1 cellular context compared by ENCODE assay signal in the genomic region with DNA sequence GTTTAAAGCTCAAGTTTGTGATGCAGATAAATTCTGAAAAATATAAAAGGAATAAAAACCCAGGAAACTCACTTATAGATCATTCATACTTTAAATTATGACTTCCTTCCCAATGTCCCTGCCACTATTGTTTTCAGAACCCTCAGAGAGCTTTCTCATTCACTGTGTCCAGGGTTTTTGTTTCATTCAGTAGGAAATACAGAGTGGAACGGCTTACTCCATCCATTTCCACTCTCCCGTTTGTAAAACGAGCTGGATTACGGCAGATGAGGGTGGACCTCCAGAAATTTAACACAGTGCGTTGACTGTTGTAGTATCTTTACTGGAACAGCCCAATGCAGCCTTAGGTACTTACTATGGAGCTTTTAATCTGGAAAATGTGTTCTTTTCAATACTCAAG.
TF ChIP-seq lines count a peak whose summit lies in the region.

No MANE protein-coding gene starts in this region.

TF ChIP-seq in K562, 482 proteins besides CTCF, POLR2A, EP300 and RAD21:
- TF ChIP-seq MYC (IDR thresholded peaks at IDR 0.05; ENCODE audit: low read depth, low read length) (no peak), MYC (CRISPR knock-in tag; IDR thresholded peaks at IDR 0.05; ENCODE audit: borderline replicate concordance, low read depth) (no peak), FOXP1 (CRISPR knock-in tag; IDR thresholded peaks at IDR 0.05) (no peak), PHF20 (IDR thresholded peaks at IDR 0.05; ENCODE audit: partially characterized antibody) (no peak), LARP7 (IDR thresholded peaks at IDR 0.05) (no peak), SREBF2 (CRISPR knock-in tag; IDR thresholded peaks at IDR 0.05) (no peak), ZNF318 (IDR thresholded peaks at IDR 0.05; ENCODE audit: borderline replicate concordance in 1 of 2, low read depth in 1 of 2) (no peak), POLR2B (IDR thresholded peaks at IDR 0.05; ENCODE audit: low read depth, partially characterized antibody) (no peak), TSHZ1 (CRISPR knock-in tag; IDR thresholded peaks at IDR 0.05) (no peak), ZBTB1 (CRISPR knock-in tag; IDR thresholded peaks at IDR 0.05; ENCODE audit: borderline replicate concordance, low read depth) (no peak), MAZ (CRISPR knock-in tag; conservative IDR thresholded peaks at IDR 0.05 in 1 of 2, IDR thresholded peaks at IDR 0.05 in 1 of 2) (no peak), MIER1 (IDR thresholded peaks at IDR 0.05; ENCODE audit: low read depth) (no peak), MTA2 (IDR thresholded peaks at IDR 0.05; ENCODE audit: low read depth) (no peak), GABPB2 (CRISPR knock-in tag; conservative IDR thresholded peaks at IDR 0.05) (no peak), RBM39 (optimal IDR thresholded peaks at IDR 0.05; ENCODE audit: low read depth, low read length) (no peak)
- TF ChIP-seq, protein P1, sequence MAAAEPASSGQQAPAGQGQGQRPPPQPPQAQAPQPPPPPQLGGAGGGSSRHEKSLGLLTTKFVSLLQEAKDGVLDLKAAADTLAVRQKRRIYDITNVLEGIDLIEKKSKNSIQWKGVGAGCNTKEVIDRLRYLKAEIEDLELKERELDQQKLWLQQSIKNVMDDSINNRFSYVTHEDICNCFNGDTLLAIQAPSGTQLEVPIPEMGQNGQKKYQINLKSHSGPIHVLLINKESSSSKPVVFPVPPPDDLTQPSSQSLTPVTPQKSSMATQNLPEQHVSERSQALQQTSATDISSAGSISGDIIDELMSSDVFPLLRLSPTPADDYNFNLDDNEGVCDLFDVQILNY (CRISPR knock-in tag; IDR thresholded peaks at IDR 0.05): no peak
- TF ChIP-seq, protein P2, sequence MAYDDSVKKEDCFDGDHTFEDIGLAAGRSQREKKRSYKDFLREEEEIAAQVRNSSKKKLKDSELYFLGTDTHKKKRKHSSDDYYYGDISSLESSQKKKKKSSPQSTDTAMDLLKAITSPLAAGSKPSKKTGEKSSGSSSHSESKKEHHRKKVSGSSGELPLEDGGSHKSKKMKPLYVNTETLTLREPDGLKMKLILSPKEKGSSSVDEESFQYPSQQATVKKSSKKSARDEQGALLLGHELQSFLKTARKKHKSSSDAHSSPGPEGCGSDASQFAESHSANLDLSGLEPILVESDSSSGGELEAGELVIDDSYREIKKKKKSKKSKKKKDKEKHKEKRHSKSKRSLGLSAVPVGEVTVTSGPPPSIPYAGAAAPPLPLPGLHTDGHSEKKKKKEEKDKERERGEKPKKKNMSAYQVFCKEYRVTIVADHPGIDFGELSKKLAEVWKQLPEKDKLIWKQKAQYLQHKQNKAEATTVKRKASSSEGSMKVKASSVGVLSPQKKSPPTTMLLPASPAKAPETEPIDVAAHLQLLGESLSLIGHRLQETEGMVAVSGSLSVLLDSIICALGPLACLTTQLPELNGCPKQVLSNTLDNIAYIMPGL (CRISPR knock-in tag; IDR thresholded peaks at IDR 0.05): no peak
- TF ChIP-seq, protein P3, sequence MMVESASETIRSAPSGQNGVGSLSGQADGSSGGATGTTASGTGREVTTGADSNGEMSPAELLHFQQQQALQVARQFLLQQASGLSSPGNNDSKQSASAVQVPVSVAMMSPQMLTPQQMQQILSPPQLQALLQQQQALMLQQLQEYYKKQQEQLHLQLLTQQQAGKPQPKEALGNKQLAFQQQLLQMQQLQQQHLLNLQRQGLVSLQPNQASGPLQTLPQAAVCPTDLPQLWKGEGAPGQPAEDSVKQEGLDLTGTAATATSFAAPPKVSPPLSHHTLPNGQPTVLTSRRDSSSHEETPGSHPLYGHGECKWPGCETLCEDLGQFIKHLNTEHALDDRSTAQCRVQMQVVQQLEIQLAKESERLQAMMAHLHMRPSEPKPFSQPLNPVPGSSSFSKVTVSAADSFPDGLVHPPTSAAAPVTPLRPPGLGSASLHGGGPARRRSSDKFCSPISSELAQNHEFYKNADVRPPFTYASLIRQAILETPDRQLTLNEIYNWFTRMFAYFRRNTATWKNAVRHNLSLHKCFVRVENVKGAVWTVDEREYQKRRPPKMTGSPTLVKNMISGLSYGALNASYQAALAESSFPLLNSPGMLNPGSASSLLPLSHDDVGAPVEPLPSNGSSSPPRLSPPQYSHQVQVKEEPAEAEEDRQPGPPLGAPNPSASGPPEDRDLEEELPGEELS (CRISPR knock-in tag; IDR thresholded peaks at IDR 0.05; ENCODE audit: borderline replicate concordance): no peak
- TF ChIP-seq, protein P4, sequence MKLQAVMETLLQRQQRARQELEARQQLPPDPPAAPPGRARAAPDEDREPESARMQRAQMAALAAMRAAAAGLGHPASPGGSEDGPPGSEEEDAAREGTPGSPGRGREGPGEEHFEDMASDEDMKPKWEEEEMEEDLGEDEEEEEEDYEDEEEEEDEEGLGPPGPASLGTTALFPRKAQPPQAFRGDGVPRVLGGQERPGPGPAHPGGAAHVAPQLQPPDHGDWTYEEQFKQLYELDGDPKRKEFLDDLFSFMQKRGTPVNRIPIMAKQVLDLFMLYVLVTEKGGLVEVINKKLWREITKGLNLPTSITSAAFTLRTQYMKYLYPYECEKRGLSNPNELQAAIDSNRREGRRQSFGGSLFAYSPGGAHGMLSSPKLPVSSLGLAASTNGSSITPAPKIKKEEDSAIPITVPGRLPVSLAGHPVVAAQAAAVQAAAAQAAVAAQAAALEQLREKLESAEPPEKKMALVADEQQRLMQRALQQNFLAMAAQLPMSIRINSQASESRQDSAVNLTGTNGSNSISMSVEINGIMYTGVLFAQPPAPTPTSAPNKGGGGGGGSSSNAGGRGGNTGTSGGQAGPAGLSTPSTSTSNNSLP (IDR thresholded peaks at IDR 0.05; ENCODE audit: borderline replicate concordance, low read depth, low read length): no peak
